ENCODE assay signal across 13 cellular contexts in genomic region chrX:68307767-68308166, GRCh38.
DNase-seq lines count a peak whose midpoint lies in the region; ATAC-seq and FAIRE-seq lines count a peak whose summit lies in the region.
"Had no signal": no experiment of that assay in that cellular context is flagged by ENCODE, and none has a peak within 500 bp of the region (broad histone marks: within the 10 kb centered on the region; RNA-seq: fewer than 3 reads in every experiment).

No MANE protein-coding gene starts in this region.

- no peak overlapping the region for H2BK120ac ChIP-seq in trophoblast cell (ENCODE audit: insufficient read depth, low read length, poor library complexity)

- H3K79me2 ChIP-seq in trophoblast cell (ENCODE audit: control insufficient read depth, insufficient read depth, low read length, poor library complexity): no peaks in the 10 kb centered on the region

- no peaks in the 10 kb centered on the region for H3K36me3 ChIP-seq in trophoblast cell (ENCODE audit: control insufficient read depth in 1 of 2, insufficient read depth in 2 of 2, low read length in 2 of 2)
- H3K36me3 ChIP-seq: right atrium auricular region had no signal

- no peak overlapping the region for H3K4ac ChIP-seq in trophoblast cell (ENCODE audit: low read depth, low read length)

- H3K23ac ChIP-seq in trophoblast cell (ENCODE audit: low read length): no peak overlapping the region

- H2BK12ac ChIP-seq in trophoblast cell (ENCODE audit: low read length): no peak overlapping the region

- H4K8ac ChIP-seq in trophoblast cell (ENCODE audit: low read depth, low read length): no peak overlapping the region

- no peaks in the 10 kb centered on the region for H3K9me3 ChIP-seq in trophoblast cell (ENCODE audit: insufficient read depth, low read depth, low read length)
- H3K9me3 ChIP-seq: right atrium auricular region had no signal

- no peak overlapping the region for H3K4me3 ChIP-seq in trophoblast cell (ENCODE audit: low read depth, low read length)
- H3K4me3 ChIP-seq: lung, right atrium auricular region had no signal

- H2AK5ac ChIP-seq in trophoblast cell (ENCODE audit: low read length): no peak overlapping the region

- no peak overlapping the region for H3K14ac ChIP-seq in trophoblast cell (ENCODE audit: low read length)

- peak; percentile 84 for FAIRE-seq in RCC 7860 (lab: Jason Lieb, UNC)
- FAIRE-seq: D721Med had no signal

- no peaks in the 10 kb centered on the region for H3K79me1 ChIP-seq in trophoblast cell (ENCODE audit: low read length)

- H2BK5ac ChIP-seq in trophoblast cell (ENCODE audit: low read depth, low read length, poor library complexity): no peak overlapping the region

- H4K91ac ChIP-seq in trophoblast cell (ENCODE audit: low read depth, low read length): no peak overlapping the region

- no peak overlapping the region for H3K18ac ChIP-seq in trophoblast cell (ENCODE audit: low read length)

- WGBS in trophoblast cell (ENCODE audit: extremely low coverage, insufficient coverage, insufficient read length): no CpG with 5 or more reads among the region's 1 CpG

- no peak overlapping the region for H3K4me2 ChIP-seq in trophoblast cell (ENCODE audit: low read length)

- ATAC-seq in esophagus mucosa: peak; percentile 94
- ATAC-seq in GM21723 (IDR thresholded peaks at IDR 0.05; ENCODE audit: unreplicated experiment): no peak
- ATAC-seq in GM21515 (IDR thresholded peaks at IDR 0.05; ENCODE audit: unreplicated experiment): no peak
- ATAC-seq: activated CD8-positive, alpha-beta T cell treated with anti-CD3 and anti-CD28 coated beads, Interleukin-2, amount 10 ng/mL, durations not matched to agents 7 days and 5 days had no signal

- no peak overlapping the region for H3K27ac ChIP-seq in trophoblast cell (ENCODE audit: low read depth, low read length)

- H3K9ac ChIP-seq in trophoblast cell (ENCODE audit: low read length): no peak overlapping the region

- peak; percentile 81 for DNase-seq in EL
- peak; percentile 39 for DNase-seq in RCC 7860 (ENCODE audit: low spot score)
- peak; percentile 5 to 53 for DNase-seq in trophoblast cell
- DNase-seq in KG1 (lab: John Stamatoyannopoulos, UW): no peak
- DNase-seq in ecto neural progenitor cell (ENCODE audit: low spot score): no peak
- DNase-seq: activated CD8-positive, alpha-beta T cell treated with anti-CD3 and anti-CD28 coated beads, Interleukin-2, amount 10 ng/mL, durations not matched to agents 7 days and 5 days; T-helper 1 cell had no signal

- no peaks in the 10 kb centered on the region for H3K27me3 ChIP-seq in trophoblast cell (ENCODE audit: insufficient read depth, low read length)
- H3K27me3 ChIP-seq: right atrium auricular region had no signal

- H2AFZ ChIP-seq in trophoblast cell (ENCODE audit: insufficient read depth, low read length, poor library complexity): no peak overlapping the region

- no peaks in the 10 kb centered on the region for H3K4me1 ChIP-seq in trophoblast cell (ENCODE audit: control insufficient read depth in 1 of 2, insufficient read depth in 2 of 2, low read length in 2 of 2)
- H3K4me1 ChIP-seq: right atrium auricular region had no signal

- H4K12ac ChIP-seq in trophoblast cell (ENCODE audit: low read depth, low read length): no peak overlapping the region

Comparison
In these comparisons a context has a peak if more than half of its experiments do, and no peak if none do; other contexts are left out.
1. DNase-seq: peak in EL (single experiment), RCC 7860 (single experiment) and trophoblast cell (2 of 2); none in KG1 (single experiment) and ecto neural progenitor cell (single experiment).